In genomic region chr10:72267819-72268404, GRCh38 we compare ENCODE assay signal across 26 cellular contexts. TPM values are rescaled to one million over a fixed set of nuclear protein-coding genes. Genes with fewer than 3 reads are reported as not detected.
DNase-seq lines count a peak whose midpoint lies in the region; TF ChIP-seq lines count a peak whose summit lies in the region.
"Had no signal": no experiment of that assay in that cellular context is flagged by ENCODE, and none has a peak within 500 bp of the region (broad histone marks: within the 10 kb centered on the region; RNA-seq: fewer than 3 reads in every experiment).

No MANE protein-coding gene starts in this region.

- DNase-seq in activated naive CD4-positive, alpha-beta T cell treated with Interleukin-2 at 50 U/mL for 16 hours, result no peak
- no peak for DNase-seq in RWPE1 (ENCODE audit: low spot score)
- DNase-seq in iPS DF 6.9 (ENCODE audit: low read depth, low spot score), result no peak
- DNase-seq in smooth muscle cell (lab: John Stamatoyannopoulos, UW; ENCODE audit: unreplicated experiment), result no peak
- DNase-seq in DMS153 treated with DMSO at 0.1 percent for 48 hours (lab: John Stamatoyannopoulos, UW; ENCODE audit: unreplicated experiment), result no peak
- no peak for DNase-seq in GF-D8 (lab: John Stamatoyannopoulos, UW)
- DNase-seq in A172 (ENCODE audit: low spot score), result no peak
- DNase-seq: 8988T; activated CD8-positive, alpha-beta memory T cell treated with anti-CD3 and anti-CD28 coated beads for 24 hours; activated naive CD4-positive, alpha-beta T cell treated with anti-CD3 and anti-CD28 coated beads for 36 hours; activated T-cell treated with anti-CD3 and anti-CD28 coated beads, Interleukin-2, amount 50 U/mL, for 24 hours; effector memory CD4-positive, alpha-beta T cell; foreskin melanocyte; HCEC 1CT; hippocampal formation; kidney glomerular epithelial cell; mammary epithelial cell; NCI-H187; NCI-H82; OCI-M1; SHP77 treated with DMSO at 0.1 percent for 48 hours; stimulated activated CD4-positive, alpha-beta T cell treated with anti-CD3 and anti-CD28 coated beads, Interleukin-12 subunit alpha, Interleukin-12 subunit beta, amount 100 ng/mL, for 4 hours; stimulated activated naive CD8-positive, alpha-beta T cell treated with anti-CD3 and anti-CD28 coated beads, Interleukin-15, amount 100 ng/mL, for 72 hours had no signal

- H3K4me1 Mint-ChIP-seq in activated naive CD4-positive, alpha-beta T cell treated with anti-CD3 and anti-CD28 coated beads, Interleukin-2, amount 50 U/mL, for 24 hours, result peaks cover 31% of the 10 kb centered on the region

- no peaks in the 10 kb centered on the region for H3K79me2 ChIP-seq in smooth muscle cell (ENCODE audit: low read depth)

- H3K27ac ChIP-seq in RWPE1 (peak overlapping the region; percentile 100), iPS DF 6.9 (ENCODE audit: low read length) (peak overlapping the region; percentile 32), smooth muscle cell (ENCODE audit: low read depth) (peak overlapping the region; percentile 38)
- H3K27ac ChIP-seq: right atrium auricular region had no signal

- peaks cover 13% of the 10 kb centered on the region for H3F3A ChIP-seq in smooth muscle cell (ENCODE audit: low read depth)

- H3K36me3 ChIP-seq in iPS DF 6.9 (ENCODE audit: control insufficient read depth, insufficient read depth, low read length) (no peaks in the 10 kb centered on the region), smooth muscle cell (ENCODE audit: low read depth) (no peaks in the 10 kb centered on the region)
- H3K36me3 ChIP-seq: right atrium auricular region had no signal

- H3K4me3 ChIP-seq in iPS DF 6.9 (ENCODE audit: low read length) (no peak overlapping the region), smooth muscle cell (no peak overlapping the region)
- H3K4me3 ChIP-seq: right atrium auricular region had no signal

- TF ChIP-seq CTCF in RWPE1 (conservative IDR thresholded peaks at IDR 0.05; ENCODE audit: low read depth), result no peak
- TF ChIP-seq CTCF in smooth muscle cell (IDR thresholded peaks at IDR 0.05; ENCODE audit: borderline replicate concordance, insufficient read depth, poor library complexity, severe bottlenecking), result no peak

- WGBS in iPS DF 6.9 (ENCODE audit: insufficient coverage, insufficient read length), result no CpG with 5 or more reads among the region's 15 CpGs
- 63% methylated on average over 15 of the region's 15 CpGs for WGBS in smooth muscle cell (ENCODE audit: low lambda C conversion rate)

- no peaks in the 10 kb centered on the region for H4K20me1 ChIP-seq in smooth muscle cell (ENCODE audit: low read depth)

- H3K9me3 Mint-ChIP-seq in activated naive CD4-positive, alpha-beta T cell treated with anti-CD3 and anti-CD28 coated beads, Interleukin-2, amount 50 U/mL, for 24 hours, result no peaks in the 10 kb centered on the region
- H3K9me3 Mint-ChIP-seq: activated naive CD4-positive, alpha-beta T cell treated with anti-CD3 and anti-CD28 coated beads for 36 hours; activated T-cell treated with anti-CD3 and anti-CD28 coated beads, Interleukin-2, amount 50 U/mL, for 24 hours; stimulated activated naive CD8-positive, alpha-beta T cell treated with anti-CD3 and anti-CD28 coated beads, Interleukin-15, amount 100 ng/mL, for 72 hours; type B pancreatic cell had no signal

- H3K4me1 ChIP-seq in iPS DF 6.9 (ENCODE audit: control insufficient read depth, insufficient read depth, low read length) (no peaks in the 10 kb centered on the region; the same call in 1 of the 2 replicates), smooth muscle cell (ENCODE audit: low read depth) (peaks cover 43% of the 10 kb centered on the region)

- H3K27me3 Mint-ChIP-seq in activated naive CD4-positive, alpha-beta T cell treated with anti-CD3 and anti-CD28 coated beads, Interleukin-2, amount 50 U/mL, for 24 hours, result no peaks in the 10 kb centered on the region
- H3K27me3 Mint-ChIP-seq: activated T-cell treated with anti-CD3 and anti-CD28 coated beads, Interleukin-2, amount 50 U/mL, for 24 hours; stimulated activated naive CD8-positive, alpha-beta T cell treated with anti-CD3 and anti-CD28 coated beads, Interleukin-15, amount 100 ng/mL, for 72 hours; type B pancreatic cell had no signal

- H3K9me3 ChIP-seq in iPS DF 6.9 (ENCODE audit: control insufficient read depth, insufficient read depth, low read length) (no peaks in the 10 kb centered on the region), smooth muscle cell (replicated peaks; ENCODE audit: low read depth) (no peaks in the 10 kb centered on the region)
- H3K9me3 ChIP-seq: right atrium auricular region had no signal

- CTCF ChIA-PET in RWPE1 (lab: Yijun Ruan, JAX), result interaction anchor here (0.7 kb wide), 1 partner anchor 43 kb away, joined by 7 read pairs; no protein-coding TSS in a partner anchor

- H3K9ac ChIP-seq in smooth muscle cell (ENCODE audit: low read depth), result no peak overlapping the region

- no peaks in the 10 kb centered on the region for H3K36me3 Mint-ChIP-seq in activated naive CD4-positive, alpha-beta T cell treated with anti-CD3 and anti-CD28 coated beads, Interleukin-2, amount 50 U/mL, for 24 hours
- H3K36me3 Mint-ChIP-seq: type B pancreatic cell had no signal

- H3K4me3 Mint-ChIP-seq in activated naive CD4-positive, alpha-beta T cell treated with anti-CD3 and anti-CD28 coated beads, Interleukin-2, amount 50 U/mL, for 24 hours, result no peak overlapping the region
- H3K4me3 Mint-ChIP-seq: activated naive CD4-positive, alpha-beta T cell treated with anti-CD3 and anti-CD28 coated beads for 36 hours; activated T-cell treated with anti-CD3 and anti-CD28 coated beads, Interleukin-2, amount 50 U/mL, for 24 hours; stimulated activated naive CD8-positive, alpha-beta T cell treated with anti-CD3 and anti-CD28 coated beads, Interleukin-15, amount 100 ng/mL, for 72 hours; type B pancreatic cell had no signal

- POLR2A ChIA-PET in RWPE1 (lab: Yijun Ruan, JAX; ENCODE audit: low non-redundant PET), result no interaction called here

- H3K4me2 ChIP-seq in smooth muscle cell, result no peak overlapping the region

- no peak overlapping the region for H2AFZ ChIP-seq in smooth muscle cell (ENCODE audit: low read depth)

- no peaks in the 10 kb centered on the region for H3K27me3 ChIP-seq in iPS DF 6.9 (ENCODE audit: control insufficient read depth, insufficient read depth, low read length)
- H3K27me3 ChIP-seq in smooth muscle cell (ENCODE audit: low read depth), result no peaks in the 10 kb centered on the region
- H3K27me3 ChIP-seq: right atrium auricular region had no signal

- H3K27ac Mint-ChIP-seq in activated naive CD4-positive, alpha-beta T cell treated with anti-CD3 and anti-CD28 coated beads, Interleukin-2, amount 50 U/mL, for 24 hours, result peak overlapping the region; percentile 19
- H3K27ac Mint-ChIP-seq: activated naive CD4-positive, alpha-beta T cell treated with anti-CD3 and anti-CD28 coated beads for 36 hours; activated T-cell treated with anti-CD3 and anti-CD28 coated beads, Interleukin-2, amount 50 U/mL, for 24 hours; type B pancreatic cell had no signal

RNA-seq across cellular contexts. Expression of gene DDIT4, which starts 5.8 kb away (rescaled TPM):
- 161 and 198 TPM in 2 replicates for total RNA-seq in smooth muscle cell
- 248 and 299 TPM in 2 replicates for polyA plus RNA-seq in smooth muscle cell
- 7.8 and 14.6 TPM in 2 replicates for total RNA-seq in A172 (2014; rRNA removed; shearing (Covaris generic))

RNA-seq across cellular contexts. Expression of gene ASCC1, which starts 51.8 kb away (rescaled TPM):
- total RNA-seq in smooth muscle cell, result 28.1 and 37.0 TPM in 2 replicates
- 24.0 and 24.7 TPM in 2 replicates for polyA plus RNA-seq in smooth muscle cell
- total RNA-seq in A172 (2014; rRNA removed; shearing (Covaris generic)), result 30.0 and 39.5 TPM in 2 replicates

RNA-seq across cellular contexts. Expression of gene ANAPC16, which starts 52.1 kb away (rescaled TPM):
- total RNA-seq in smooth muscle cell, result 50.8 and 81.8 TPM in 2 replicates
- polyA plus RNA-seq in smooth muscle cell, result 76.4 and 80.8 TPM in 2 replicates
- total RNA-seq in A172 (2014; rRNA removed; shearing (Covaris generic)), result 69.5 and 78.1 TPM in 2 replicates

Comparison
In these comparisons a context has a peak if more than half of its experiments do, and no peak if none do; other contexts are left out.
1. H3K27ac ChIP-seq: peak in every context shown above with its lines; median percentile 100 in RWPE1; 38 in smooth muscle cell; 32 in iPS DF 6.9.
2. RNA of gene DDIT4, which starts 5.8 kb away (total RNA-seq): 161 to 198 TPM in smooth muscle cell; 7.8 to 14.6 TPM in A172; every median in the first group is over 10 times any median in the second.